In genomic region chr12:69238589-69239285, GRCh38 we compare ENCODE assay signal across 8 cellular contexts. TPM values are rescaled to one million over a fixed set of nuclear protein-coding genes. Genes with fewer than 3 reads are reported as not detected.
DNase-seq lines count a peak whose midpoint lies in the region; ATAC-seq and TF ChIP-seq lines count a peak whose summit lies in the region.

No MANE protein-coding gene starts in this region.

- H3F3A ChIP-seq in OCI-LY1 (ENCODE audit: insufficient read depth, low read length), result no peaks in the 10 kb centered on the region

- H3K9me3 ChIP-seq in A673 (ENCODE audit: low read depth, low read length, poor library complexity, severe bottlenecking) (no peaks in the 10 kb centered on the region), OCI-LY1 (ENCODE audit: low read length) (no peaks in the 10 kb centered on the region)

- peak overlapping the region; percentile 98 for H2AFZ ChIP-seq in OCI-LY1 (ENCODE audit: low read length)

- CTCF ChIA-PET in A673 (lab: Charles Lee), result no interaction called here

- DNase-seq in A673 (ENCODE audit: low spot score) (no peak), epithelial cell of esophagus (ENCODE audit: low read depth) (no peak), renal cortical epithelial cell (ENCODE audit: low read depth) (peak; percentile 14), NCI-H2196 (lab: John Stamatoyannopoulos, UW; ENCODE audit: unreplicated experiment) (no peak), SW 1271 (lab: John Stamatoyannopoulos, UW) (no peak), GDM1 (lab: John Stamatoyannopoulos, UW) (no peak)

- peak overlapping the region; percentile 98 for H3K9ac ChIP-seq in OCI-LY1 (ENCODE audit: low read length)

- H3K4me1 ChIP-seq in A673 (ENCODE audit: insufficient read depth, low read length, poor library complexity, severe bottlenecking) (peaks cover 25% of the 10 kb centered on the region), OCI-LY1 (ENCODE audit: insufficient read depth, low read length, severe bottlenecking) (peaks cover 41% of the 10 kb centered on the region)

- H3K27ac ChIP-seq in A673 (ENCODE audit: low read depth, low read length, poor library complexity, severe bottlenecking) (peak overlapping the region; percentile 96), OCI-LY1 (ENCODE audit: low read depth, low read length, poor library complexity, severe bottlenecking) (peak overlapping the region; percentile 58)

- H3K27me3 ChIP-seq in A673 (replicated peaks; ENCODE audit: insufficient read depth, low read depth, low read length, poor library complexity) (no peaks in the 10 kb centered on the region), OCI-LY1 (ENCODE audit: insufficient read depth, low read length) (no peaks in the 10 kb centered on the region)

- POLR2A ChIA-PET in A673 (lab: Charles Lee; ENCODE audit: low non-redundant PET), result no interaction called here

- peak overlapping the region; percentile 82 for H3K4me2 ChIP-seq in OCI-LY1 (ENCODE audit: low read length)

- H3K4me3 ChIP-seq in A673 (ENCODE audit: low read depth, low read length, poor library complexity, severe bottlenecking) (peak overlapping the region; percentile 95), OCI-LY1 (ENCODE audit: low read depth, low read length, poor library complexity, severe bottlenecking) (peak overlapping the region; percentile 100), epithelial cell of esophagus (ENCODE audit: low read length) (peak overlapping the region; percentile 76)

- intact Hi-C loops in A673 (cut with micrococcal nuclease; ENCODE audit: unreplicated experiment), result no loop called here

- H3K36me3 ChIP-seq in A673 (ENCODE audit: insufficient read depth, low read length, poor library complexity, severe bottlenecking), result no peaks in the 10 kb centered on the region
- peaks cover 11% of the 10 kb centered on the region; the same call in 1 of the 2 replicates for H3K36me3 ChIP-seq in OCI-LY1 (ENCODE audit: insufficient read depth, low read length)

- TSS peak; percentile 98 for BruUV-seq in A673 (replicated peaks; lab: Mats Ljungman, UMichigan)

- no peaks in the 10 kb centered on the region for H3K9me2 ChIP-seq in OCI-LY1 (ENCODE audit: low read depth, low read length)

- H4K20me1 ChIP-seq in OCI-LY1 (ENCODE audit: insufficient read depth, low read length), result peaks cover 4% of the 10 kb centered on the region

- peaks cover 39% of the 10 kb centered on the region for H3K79me2 ChIP-seq in OCI-LY1 (ENCODE audit: insufficient read depth, low read length)

- TF ChIP-seq CTCF in A673 (conservative IDR thresholded peaks at IDR 0.05; ENCODE audit: low read depth, low read length) (no peak), OCI-LY1 (IDR thresholded peaks at IDR 0.05; ENCODE audit: low read length) (no peak), epithelial cell of esophagus (IDR thresholded peaks at IDR 0.05; ENCODE audit: insufficient read depth, low read depth, low read length, missing control alignments) (no peak)

- peak; percentile 0 for ATAC-seq in GM19455 (IDR thresholded peaks at IDR 0.05; ENCODE audit: unreplicated experiment)

RNA-seq across cellular contexts. Expression of gene CPSF6, which starts 0.6 kb away (rescaled TPM):
- total RNA-seq in A673 (2021) (166 and 167 TPM in 2 replicates), renal cortical epithelial cell (15.5 and 30.2 TPM in 2 replicates)
